8 cellular contexts compared by ENCODE assay signal in genomic region chr11:66311470-66311964, GRCh38. TPM values are rescaled to one million over a fixed set of nuclear protein-coding genes. Genes with fewer than 3 reads are reported as not detected.
DNase-seq lines count a peak whose midpoint lies in the region; ATAC-seq, FAIRE-seq and TF ChIP-seq lines count a peak whose summit lies in the region.

No MANE protein-coding gene starts in this region.

- no peak overlapping the region for H2AFZ ChIP-seq in smooth muscle cell (ENCODE audit: low read depth)

- H3K79me2 ChIP-seq in smooth muscle cell (ENCODE audit: low read depth) = peaks cover 25% of the 10 kb centered on the region

- TF ChIP-seq CTCF in fibroblast of pulmonary artery (IDR thresholded peaks at IDR 0.05; ENCODE audit: low read length, missing control alignments) = no peak
- no peak for TF ChIP-seq CTCF in smooth muscle cell (IDR thresholded peaks at IDR 0.05; ENCODE audit: borderline replicate concordance, insufficient read depth, poor library complexity, severe bottlenecking)

- 21% methylated on average over 26 of the region's 26 CpGs for WGBS in smooth muscle cell (ENCODE audit: low lambda C conversion rate)

- no peak overlapping the region for H3K9ac ChIP-seq in smooth muscle cell (ENCODE audit: low read depth)

- H3K9me3 ChIP-seq in SJCRH30 (replicated peaks) (no peaks in the 10 kb centered on the region), smooth muscle cell (replicated peaks; ENCODE audit: low read depth) (no peaks in the 10 kb centered on the region)

- no peak for DNase-seq in SJCRH30
- no peak for DNase-seq in fibroblast of pulmonary artery (ENCODE audit: low read depth)
- no peak for DNase-seq in smooth muscle cell (lab: John Stamatoyannopoulos, UW; ENCODE audit: unreplicated experiment)
- DNase-seq in urothelium cell line (ENCODE audit: low spot score) = no peak
- no peak for DNase-seq in HT-29 (ENCODE audit: low spot score)
- DNase-seq in NCI-H1436 (lab: John Stamatoyannopoulos, UW) = no peak

- peaks cover 25% of the 10 kb centered on the region for H3F3A ChIP-seq in smooth muscle cell (ENCODE audit: low read depth)

- H3K27me3 ChIP-seq in SJCRH30 (no peaks in the 10 kb centered on the region; the same call in 1 of the 2 replicates), smooth muscle cell (ENCODE audit: low read depth) (no peaks in the 10 kb centered on the region)

- H3K27ac ChIP-seq in SJCRH30 (no peak overlapping the region), smooth muscle cell (ENCODE audit: low read depth) (peak overlapping the region; percentile 9)

- FAIRE-seq in urothelium cell line (lab: Jason Lieb, UNC) = no peak

- no peaks in the 10 kb centered on the region for H3K4me1 ChIP-seq in SJCRH30
- H3K4me1 ChIP-seq in smooth muscle cell (ENCODE audit: low read depth) = peaks cover 24% of the 10 kb centered on the region

- H3K4me3 ChIP-seq in SJCRH30 (peak overlapping the region; percentile 59), fibroblast of pulmonary artery (replicated peaks; ENCODE audit: low read depth, low read length) (peak overlapping the region; percentile 60), smooth muscle cell (peak overlapping the region; percentile 47)

- ATAC-seq in GM19328 (IDR thresholded peaks at IDR 0.05; ENCODE audit: unreplicated experiment) = peak; percentile 40
- no peak for ATAC-seq in GM18870 (IDR thresholded peaks at IDR 0.05; ENCODE audit: unreplicated experiment)

- H3K36me3 ChIP-seq in SJCRH30 (no peaks in the 10 kb centered on the region), smooth muscle cell (ENCODE audit: low read depth) (no peaks in the 10 kb centered on the region)

- peak overlapping the region; percentile 73 for H3K4me2 ChIP-seq in smooth muscle cell

- H4K20me1 ChIP-seq in smooth muscle cell (ENCODE audit: low read depth) = peaks cover 4% of the 10 kb centered on the region

RNA-seq across cellular contexts. Expression of gene CD248, which starts 5.3 kb away (rescaled TPM):
- 0.30 and 0.45 TPM in 2 replicates for total RNA-seq in SJCRH30 (2014; rRNA removed; shearing (Covaris generic))
- total RNA-seq in smooth muscle cell = 29.0 and 35.5 TPM in 2 replicates
- 196 and 287 TPM in 2 replicates for polyA plus RNA-seq in smooth muscle cell
- not detected in 2 replicates for total RNA-seq in HT-29 (2014; rRNA removed; shearing (Covaris generic))

RNA-seq across cellular contexts. Expression of gene TMEM151A, which starts 19.8 kb away (rescaled TPM):
- total RNA-seq in SJCRH30 (2014; rRNA removed; shearing (Covaris generic)) = not detected in 2 replicates
- 0.18 TPM in 1 of 2 replicates, not detected in the other for total RNA-seq in smooth muscle cell
- 0.13 and 0.64 TPM in 2 replicates for polyA plus RNA-seq in smooth muscle cell
- total RNA-seq in HT-29 (2014; rRNA removed; shearing (Covaris generic)) = 0.05 and 0.08 TPM in 2 replicates

RNA-seq across cellular contexts. Expression of gene YIF1A, which starts 22.6 kb away (rescaled TPM):
- 43.6 and 44.9 TPM in 2 replicates for total RNA-seq in SJCRH30 (2014; rRNA removed; shearing (Covaris generic))
- 110 and 195 TPM in 2 replicates for total RNA-seq in smooth muscle cell
- 320 and 365 TPM in 2 replicates for polyA plus RNA-seq in smooth muscle cell
- total RNA-seq in HT-29 (2014; rRNA removed; shearing (Covaris generic)) = 286 and 299 TPM in 2 replicates

RNA-seq across cellular contexts. Expression of gene RIN1, which starts 24.7 kb away (rescaled TPM):
- total RNA-seq in SJCRH30 (2014; rRNA removed; shearing (Covaris generic)) = 1.2 and 1.6 TPM in 2 replicates
- total RNA-seq in smooth muscle cell = 7.5 and 18.0 TPM in 2 replicates
- polyA plus RNA-seq in smooth muscle cell = 15.3 and 18.3 TPM in 2 replicates
- total RNA-seq in HT-29 (2014; rRNA removed; shearing (Covaris generic)) = 18.8 and 21.0 TPM in 2 replicates

RNA-seq across cellular contexts. Expression of gene BRMS1, which starts 33.4 kb away (rescaled TPM):
- 40.5 and 42.9 TPM in 2 replicates for total RNA-seq in SJCRH30 (2014; rRNA removed; shearing (Covaris generic))
- total RNA-seq in smooth muscle cell = 22.7 and 23.8 TPM in 2 replicates
- polyA plus RNA-seq in smooth muscle cell = 44.2 and 56.7 TPM in 2 replicates
- total RNA-seq in HT-29 (2014; rRNA removed; shearing (Covaris generic)) = 74.9 and 92.2 TPM in 2 replicates

Comparison
In these comparisons a context has a peak if more than half of its experiments do, and no peak if none do; other contexts are left out.
1. RNA of gene CD248, which starts 5.3 kb away (total RNA-seq): 29.0 to 35.5 TPM in smooth muscle cell; 0.30 to 0.45 TPM in SJCRH30 and not detected in HT-29; every median in the first group is over 10 times any median in the second.
2. Peak in every context shown above with its lines, with median percentiles within 50 percentile points of each other: H3K4me3 ChIP-seq.